In the genomic region with DNA sequence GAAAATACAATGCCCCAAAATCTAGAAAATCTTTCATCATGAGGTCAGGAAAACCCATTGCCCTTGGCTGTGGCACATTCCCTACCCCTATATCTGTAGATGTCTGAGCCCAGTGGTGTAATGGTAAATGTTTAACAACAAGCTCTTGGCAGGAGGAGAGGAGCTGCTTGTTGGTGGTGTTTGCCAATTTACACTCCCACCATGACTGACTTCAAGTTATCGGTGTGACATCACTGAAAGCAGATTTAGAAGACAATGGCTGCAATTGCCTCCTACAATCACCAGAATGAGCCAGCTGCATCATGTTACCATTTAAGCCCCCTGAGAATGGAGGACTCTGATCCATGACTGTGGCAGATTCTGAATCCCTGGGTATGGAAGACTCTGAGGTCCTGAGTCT, we compare ENCODE assay signal across 25 cellular contexts.
"Had no signal": no experiment of that assay in that cellular context is flagged by ENCODE, and none has a peak within 500 bp of the region (broad histone marks: within the 10 kb centered on the region; RNA-seq: fewer than 3 reads in every experiment).

No MANE protein-coding gene starts in this region.

- H3K4me1 ChIP-seq: colonic mucosa, parathyroid adenoma, prostate gland, sigmoid colon had no signal

- H3K9me3 ChIP-seq: colonic mucosa, esophagus squamous epithelium, gastrocnemius medialis, left lung, neutrophil, prostate gland, sigmoid colon, stomach, thyroid gland, vagina had no signal

- H3K9ac ChIP-seq: parathyroid adenoma had no signal

- ATAC-seq: gastrocnemius medialis; left cardiac atrium; left lung; naive thymus-derived CD8-positive, alpha-beta T cell; right cardiac atrium; stimulated activated effector memory CD8-positive, alpha-beta T cell treated with anti-CD3 and anti-CD28 coated beads, Interleukin-12 subunit alpha, Interleukin-12 subunit beta, amount 100 ng/mL, for 72 hours had no signal

- FAIRE-seq: endothelial cell of umbilical vein, kidney had no signal

- H3K27ac ChIP-seq: colonic mucosa, esophagus squamous epithelium, gastrocnemius medialis, left lung, neutrophil, parathyroid adenoma, prostate gland, sigmoid colon, stomach, thyroid gland, vagina had no signal

- H3K36me3 ChIP-seq: colonic mucosa, esophagus squamous epithelium, gastrocnemius medialis, left lung, neutrophil, prostate gland, sigmoid colon, stomach, thyroid gland, vagina had no signal

- DNase-seq: colonic mucosa; effector CD8-positive, alpha-beta T cell; erythroblast; esophagus squamous epithelium; gastrocnemius medialis; head of caudate nucleus; kidney; left cardiac atrium; left lung; mammary epithelial cell; naive thymus-derived CD8-positive, alpha-beta T cell; right cardiac atrium; sigmoid colon; stimulated activated CD4-positive, alpha-beta T cell treated with anti-CD3 and anti-CD28 coated beads, Interleukin-2, amount 100 ng/mL, for 24 hours; stimulated activated CD4-positive, alpha-beta T cell treated with anti-CD3 and anti-CD28 coated beads, Interleukin-4, amount 100 ng/mL, for 24 hours; stimulated activated naive CD4-positive, alpha-beta T cell treated with Interleukin-2 at 50 U/mL for 16 hours; stomach; thyroid gland; trophoblast cell had no signal

- H3K4me3 ChIP-seq: colonic mucosa, esophagus squamous epithelium, gastrocnemius medialis, left lung, prostate gland, sigmoid colon, stomach, thyroid gland, vagina had no signal

- H3K27me3 ChIP-seq: colonic mucosa, gastrocnemius medialis, sigmoid colon, thyroid gland, vagina had no signal
